Comparison of ENCODE assay signal across 8 cellular contexts in the genomic region with DNA sequence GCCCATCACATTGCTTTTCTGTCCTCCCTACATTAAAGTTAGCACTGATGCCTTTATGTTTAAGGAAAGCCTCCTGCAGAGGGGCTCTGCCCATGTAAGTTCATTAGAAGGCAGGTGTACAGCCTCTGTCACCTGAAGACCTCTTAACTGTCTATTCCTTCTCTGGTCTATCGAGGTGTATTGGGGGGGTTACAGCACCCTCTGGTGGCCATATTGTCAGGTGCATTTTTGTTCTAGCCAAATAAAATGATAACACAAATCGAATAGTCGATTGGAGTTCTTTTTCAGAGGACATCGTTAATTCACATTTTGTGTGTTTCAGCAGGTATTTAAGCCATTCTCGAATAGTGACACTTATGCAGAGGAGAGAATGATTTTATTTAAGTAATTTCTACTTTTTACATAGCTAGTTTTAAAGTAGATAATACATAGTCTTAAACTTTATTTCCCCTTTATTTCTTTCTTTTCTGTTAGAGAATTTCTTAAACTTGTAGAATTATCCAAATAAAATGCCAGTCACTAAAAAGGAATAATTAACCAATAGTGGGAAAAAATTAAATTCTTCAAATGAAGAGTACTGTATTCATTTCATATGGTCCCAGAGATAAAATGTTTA.
A peak's percentile ranks its signal among the peaks of the same experiment; 100 is the strongest.
DNase-seq lines count a peak whose midpoint lies in the region; ATAC-seq and TF ChIP-seq lines count a peak whose summit lies in the region.

No MANE protein-coding gene starts in this region.

- DNase-seq in NCI-H446 (lab: John Stamatoyannopoulos, UW), result peak; percentile 11 to 64
- DNase-seq in NCI-H446 treated with DMSO at 0.1 percent for 48 hours (lab: John Stamatoyannopoulos, UW), result no peak
- peak; percentile 60 to 91 (median 73) for DNase-seq in NCI-H1417 (lab: John Stamatoyannopoulos, UW)
- peak; percentile 14 for DNase-seq in UCSD-AML1 (lab: John Stamatoyannopoulos, UW; ENCODE audit: unreplicated experiment)
- peak; percentile 59 for DNase-seq in brain microvascular endothelial cell
- DNase-seq in left lobe of liver (ENCODE audit: low spot score), result peak; percentile 62
- peak; percentile 37 for DNase-seq in stimulated activated CD8-positive, alpha-beta memory T cell treated with anti-CD3 and anti-CD28 coated beads, Interleukin-15, amount 100 ng/mL, for 1 hour (ENCODE audit: low read depth)

- in situ Hi-C loops in brain microvascular endothelial cell (cut with HindIII; ENCODE audit: low pct_ligation_motif_present, low sequenced_read_pairs), result no loop called here

- H3K27me3 ChIP-seq in brain microvascular endothelial cell (replicated peaks), result no peaks in the 10 kb centered on the region

- H3K36me3 ChIP-seq in brain microvascular endothelial cell (replicated peaks), result no peaks in the 10 kb centered on the region

- TF ChIP-seq CTCF in brain microvascular endothelial cell (IDR thresholded peaks at IDR 0.05; ENCODE audit: low read depth, low read length, missing control alignments), result peak; percentile 84

- H3K4me3 ChIP-seq in brain microvascular endothelial cell (ENCODE audit: low read depth, low read length), result no peak overlapping the region

- peak; percentile 89 for ATAC-seq in left lobe of liver
- ATAC-seq in HG03039 (IDR thresholded peaks at IDR 0.05; ENCODE audit: unreplicated experiment), result no peak

- no peak overlapping the region for H3K27ac ChIP-seq in brain microvascular endothelial cell
